Comparison of ENCODE assay signal across 2 cellular contexts in the genomic region with DNA sequence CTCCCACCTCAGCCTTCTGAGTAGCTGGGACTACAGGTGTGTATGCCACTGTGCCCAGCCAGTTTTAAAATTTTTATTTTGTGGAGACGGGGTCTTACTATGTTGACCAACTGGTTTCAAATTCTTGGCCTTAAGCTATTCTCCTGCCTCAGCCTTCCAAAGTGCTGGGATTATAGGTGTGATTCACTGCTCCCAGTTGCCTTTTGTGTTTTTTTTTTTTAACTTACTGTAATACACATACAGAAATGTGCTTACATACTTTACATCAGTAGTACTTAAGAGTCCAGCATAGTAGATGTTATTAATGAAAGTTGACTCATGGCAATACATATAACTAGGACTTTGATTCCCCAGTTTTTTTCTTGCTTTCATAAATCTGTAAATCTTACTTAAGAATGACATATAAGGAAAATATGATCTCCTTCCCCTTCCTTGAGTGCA.
A peak's percentile ranks its signal among the peaks of the same experiment; 100 is the strongest.
TF ChIP-seq lines count a peak whose summit lies in the region.

No MANE protein-coding gene starts in this region.

TF ChIP-seq in SK-N-SH, 30 proteins besides CTCF, POLR2A, EP300 and RAD21 (continued from another document):
- TF ChIP-seq, protein P1, sequence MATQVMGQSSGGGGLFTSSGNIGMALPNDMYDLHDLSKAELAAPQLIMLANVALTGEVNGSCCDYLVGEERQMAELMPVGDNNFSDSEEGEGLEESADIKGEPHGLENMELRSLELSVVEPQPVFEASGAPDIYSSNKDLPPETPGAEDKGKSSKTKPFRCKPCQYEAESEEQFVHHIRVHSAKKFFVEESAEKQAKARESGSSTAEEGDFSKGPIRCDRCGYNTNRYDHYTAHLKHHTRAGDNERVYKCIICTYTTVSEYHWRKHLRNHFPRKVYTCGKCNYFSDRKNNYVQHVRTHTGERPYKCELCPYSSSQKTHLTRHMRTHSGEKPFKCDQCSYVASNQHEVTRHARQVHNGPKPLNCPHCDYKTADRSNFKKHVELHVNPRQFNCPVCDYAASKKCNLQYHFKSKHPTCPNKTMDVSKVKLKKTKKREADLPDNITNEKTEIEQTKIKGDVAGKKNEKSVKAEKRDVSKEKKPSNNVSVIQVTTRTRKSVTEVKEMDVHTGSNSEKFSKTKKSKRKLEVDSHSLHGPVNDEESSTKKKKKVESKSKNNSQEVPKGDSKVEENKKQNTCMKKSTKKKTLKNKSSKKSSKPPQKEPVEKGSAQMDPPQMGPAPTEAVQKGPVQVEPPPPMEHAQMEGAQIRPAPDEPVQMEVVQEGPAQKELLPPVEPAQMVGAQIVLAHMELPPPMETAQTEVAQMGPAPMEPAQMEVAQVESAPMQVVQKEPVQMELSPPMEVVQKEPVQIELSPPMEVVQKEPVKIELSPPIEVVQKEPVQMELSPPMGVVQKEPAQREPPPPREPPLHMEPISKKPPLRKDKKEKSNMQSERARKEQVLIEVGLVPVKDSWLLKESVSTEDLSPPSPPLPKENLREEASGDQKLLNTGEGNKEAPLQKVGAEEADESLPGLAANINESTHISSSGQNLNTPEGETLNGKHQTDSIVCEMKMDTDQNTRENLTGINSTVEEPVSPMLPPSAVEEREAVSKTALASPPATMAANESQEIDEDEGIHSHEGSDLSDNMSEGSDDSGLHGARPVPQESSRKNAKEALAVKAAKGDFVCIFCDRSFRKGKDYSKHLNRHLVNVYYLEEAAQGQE (IDR thresholded peaks at IDR 0.05; ENCODE audit: low read depth, low read length): no peak
- TF ChIP-seq NRF1 (IDR thresholded peaks at IDR 0.05; ENCODE audit: low read depth, low read length) (no peak), JUND (IDR thresholded peaks at IDR 0.05) (0 out of 2 replicates have a peak, but pooled peaks have one; percentile 3), ELF1 (IDR thresholded peaks at IDR 0.05) (no peak), GABPA (IDR thresholded peaks at IDR 0.05; ENCODE audit: low read depth) (no peak), USF2 (IDR thresholded peaks at IDR 0.05; ENCODE audit: borderline replicate concordance, low read depth, low read length) (no peak)
TF ChIP-seq in SK-N-SH: peak in this region for 4.

TF ChIP-seq in SK-N-SH treated with all-trans-retinoic acid at 6 μM for 48 hours, 23 proteins besides CTCF, POLR2A, EP300 and RAD21 (continued from another document):
- TF ChIP-seq, protein P2, sequence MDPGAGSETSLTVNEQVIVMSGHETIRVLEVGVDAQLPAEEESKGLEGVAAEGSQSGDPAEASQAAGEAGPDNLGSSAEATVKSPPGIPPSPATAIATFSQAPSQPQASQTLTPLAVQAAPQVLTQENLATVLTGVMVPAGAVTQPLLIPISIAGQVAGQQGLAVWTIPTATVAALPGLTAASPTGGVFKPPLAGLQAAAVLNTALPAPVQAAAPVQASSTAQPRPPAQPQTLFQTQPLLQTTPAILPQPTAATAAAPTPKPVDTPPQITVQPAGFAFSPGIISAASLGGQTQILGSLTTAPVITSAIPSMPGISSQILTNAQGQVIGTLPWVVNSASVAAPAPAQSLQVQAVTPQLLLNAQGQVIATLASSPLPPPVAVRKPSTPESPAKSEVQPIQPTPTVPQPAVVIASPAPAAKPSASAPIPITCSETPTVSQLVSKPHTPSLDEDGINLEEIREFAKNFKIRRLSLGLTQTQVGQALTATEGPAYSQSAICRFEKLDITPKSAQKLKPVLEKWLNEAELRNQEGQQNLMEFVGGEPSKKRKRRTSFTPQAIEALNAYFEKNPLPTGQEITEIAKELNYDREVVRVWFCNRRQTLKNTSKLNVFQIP (CRISPR knock-in tag; IDR thresholded peaks at IDR 0.05; ENCODE audit: borderline replicate concordance, low read depth): no peak
- TF ChIP-seq PPARA (CRISPR knock-in tag; IDR thresholded peaks at IDR 0.05; ENCODE audit: borderline replicate concordance) (no peak), ISL1 (CRISPR knock-in tag; IDR thresholded peaks at IDR 0.05) (no peak)
